In the genomic region with DNA sequence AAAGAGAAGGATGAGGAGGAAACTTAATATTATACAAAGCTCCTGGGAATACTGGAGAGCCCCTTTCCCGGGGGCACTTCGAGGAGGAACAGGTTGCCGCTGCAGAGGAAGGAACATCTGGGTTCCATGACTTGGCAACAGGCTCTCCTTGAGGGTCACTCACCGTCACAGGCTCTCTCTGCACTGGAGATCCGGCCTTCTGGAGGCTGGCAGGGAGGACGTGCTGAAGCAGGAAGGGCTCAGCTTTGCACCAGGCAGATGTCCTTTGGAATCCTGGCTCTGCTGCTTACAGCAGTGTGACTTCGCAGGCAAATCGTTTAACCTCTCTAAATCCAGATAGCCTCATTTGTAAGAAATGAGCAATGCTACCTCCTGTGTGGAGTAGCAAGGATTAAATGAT, we compare ENCODE assay signal across 37 cellular contexts. TPM values are rescaled to one million over a fixed set of nuclear protein-coding genes. Genes with fewer than 3 reads are reported as not detected.
"Had no signal": no experiment of that assay in that cellular context is flagged by ENCODE, and none has a peak within 500 bp of the region (broad histone marks: within the 10 kb centered on the region; RNA-seq: fewer than 3 reads in every experiment).

No MANE protein-coding gene starts in this region.

- H3K4me3 ChIP-seq: adrenal gland, body of pancreas, esophagus squamous epithelium, heart right ventricle, lower lobe of right lung, mucosa of descending colon, ovary, prostate gland, sigmoid colon, upper lobe of left lung had no signal

- ATAC-seq: activated CD4-positive, CD25-positive, alpha-beta regulatory T cell treated with anti-CD3 and anti-CD28 coated beads, Interleukin-2, amount 50 U/mL, for 24 hours; body of pancreas; heart right ventricle; left lobe of liver; lower lobe of right lung; mucosa of descending colon; natural killer cell treated with Interleukin-12 subunit alpha and Interleukin-12 subunit beta and Interleukin-15 and Interleukin-18, amount 100 ng/mL, for 72 hours; stimulated activated effector memory CD8-positive, alpha-beta T cell treated with anti-CD3 and anti-CD28 coated beads, Interleukin-12 subunit alpha, Interleukin-12 subunit beta, amount 100 ng/mL, for 72 hours had no signal

- H3K27ac ChIP-seq: adrenal gland, body of pancreas, esophagus squamous epithelium, heart right ventricle, lower lobe of right lung, neutrophil, ovary, prostate gland, sigmoid colon, upper lobe of left lung, VCaP had no signal

- H3K4me3 Mint-ChIP-seq: activated CD4-positive, alpha-beta memory T cell treated with anti-CD3 and anti-CD28 coated beads for 36 hours; activated naive CD4-positive, alpha-beta T cell treated with anti-CD3 and anti-CD28 coated beads for 36 hours; activated naive CD8-positive, alpha-beta T cell treated with anti-CD3 and anti-CD28 coated beads for 36 hours; activated T-helper 1 cell treated with anti-CD3 and anti-CD28 coated beads, Interleukin-12 subunit alpha, Interleukin-12 subunit beta, Interleukin-2, Interleukin-4 antibody, amounts not matched to agents 30 ng/mL and 10 ng/mL and 1 ng/mL, durations not matched to agents 14 hours and 24 hours and 36 hours; natural killer cell treated with Interleukin-12 subunit alpha and Interleukin-12 subunit beta and Interleukin-15 and Interleukin-18, amount 100 ng/mL, for 72 hours; stimulated activated effector memory CD8-positive, alpha-beta T cell treated with anti-CD3 and anti-CD28 coated beads, Interleukin-12 subunit alpha, Interleukin-12 subunit beta, amount 100 ng/mL, for 72 hours; stimulated activated naive CD8-positive, alpha-beta T cell treated with anti-CD3 and anti-CD28 coated beads, Interleukin-15, Interleukin-2, amounts not matched to agents 100 ng/mL and 50 ng/mL, for 24 hours had no signal

- DNase-seq: activated CD4-positive, alpha-beta memory T cell treated with anti-CD3 and anti-CD28 coated beads for 36 hours; activated CD4-positive, alpha-beta T cell treated with anti-CD3 and anti-CD28 coated beads for 48 hours; activated CD8-positive, alpha-beta memory T cell treated with anti-CD3 and anti-CD28 coated beads, Interleukin-2, amount 50 U/mL, for 4 hours; activated effector memory CD4-positive, alpha-beta T cell treated with anti-CD3 and anti-CD28 coated beads, Interleukin-2, amount 50 U/mL, for 16 hours; activated naive CD4-positive, alpha-beta T cell treated with anti-CD3 and anti-CD28 coated beads for 36 hours; activated naive CD8-positive, alpha-beta T cell treated with anti-CD3 and anti-CD28 coated beads for 36 hours; activated T-cell treated with anti-CD3 and anti-CD28 coated beads, Interleukin-2, amount 50 U/mL, for 1 hour; adrenal gland; aorta; body of pancreas; dermis blood vessel endothelial cell; effector CD4-positive, alpha-beta T cell; esophagus squamous epithelium; foreskin melanocyte; heart right ventricle; lower lobe of right lung; mucosa of descending colon; ovary; retina; sigmoid colon; small intestine; stimulated activated CD4-positive, alpha-beta T cell treated with anti-CD3 and anti-CD28 coated beads, Interleukin-4, amount 100 ng/mL, for 24 hours; substantia nigra; T-helper 9 cell; upper lobe of left lung had no signal

- H3K36me3 ChIP-seq: adrenal gland, esophagus squamous epithelium, heart right ventricle, lower lobe of right lung, neutrophil, ovary, prostate gland, sigmoid colon, upper lobe of left lung had no signal

- H3K9me3 ChIP-seq: adrenal gland, body of pancreas, esophagus squamous epithelium, heart right ventricle, lower lobe of right lung, mucosa of descending colon, neutrophil, ovary, prostate gland, sigmoid colon, upper lobe of left lung had no signal

- H3K36me3 Mint-ChIP-seq: activated CD4-positive, alpha-beta memory T cell treated with anti-CD3 and anti-CD28 coated beads for 36 hours; activated naive CD8-positive, alpha-beta T cell treated with anti-CD3 and anti-CD28 coated beads for 36 hours; natural killer cell treated with Interleukin-12 subunit alpha and Interleukin-12 subunit beta and Interleukin-15 and Interleukin-18, amount 100 ng/mL, for 72 hours; stimulated activated effector memory CD8-positive, alpha-beta T cell treated with anti-CD3 and anti-CD28 coated beads, Interleukin-12 subunit alpha, Interleukin-12 subunit beta, amount 100 ng/mL, for 72 hours had no signal

- H3K27ac Mint-ChIP-seq: activated CD4-positive, alpha-beta memory T cell treated with anti-CD3 and anti-CD28 coated beads for 36 hours; activated naive CD4-positive, alpha-beta T cell treated with anti-CD3 and anti-CD28 coated beads for 36 hours; activated naive CD8-positive, alpha-beta T cell treated with anti-CD3 and anti-CD28 coated beads for 36 hours; activated T-helper 1 cell treated with anti-CD3 and anti-CD28 coated beads, Interleukin-12 subunit alpha, Interleukin-12 subunit beta, Interleukin-2, Interleukin-4 antibody, amounts not matched to agents 30 ng/mL and 10 ng/mL and 1 ng/mL, durations not matched to agents 14 hours and 24 hours and 36 hours; natural killer cell treated with Interleukin-12 subunit alpha and Interleukin-12 subunit beta and Interleukin-15 and Interleukin-18, amount 100 ng/mL, for 72 hours; stimulated activated effector memory CD8-positive, alpha-beta T cell treated with anti-CD3 and anti-CD28 coated beads, Interleukin-12 subunit alpha, Interleukin-12 subunit beta, amount 100 ng/mL, for 72 hours; stimulated activated naive CD8-positive, alpha-beta T cell treated with anti-CD3 and anti-CD28 coated beads, Interleukin-15, Interleukin-2, amounts not matched to agents 100 ng/mL and 50 ng/mL, for 24 hours had no signal

RNA-seq across cellular contexts. Expression of a gene that starts 2.9 kb away (rescaled TPM):
- total RNA-seq: activated CD4-positive, alpha-beta memory T cell treated with anti-CD3 and anti-CD28 coated beads for 36 hours; activated CD8-positive, alpha-beta memory T cell treated with anti-CD3 and anti-CD28 coated beads for 36 hours; activated naive CD8-positive, alpha-beta T cell treated with anti-CD3 and anti-CD28 coated beads for 36 hours; aorta; body of pancreas; dermis blood vessel endothelial cell; esophagus squamous epithelium; glomerular endothelial cell; left lobe of liver; lower lobe of right lung; mesenteric fat pad; natural killer cell treated with Interleukin-12 subunit alpha and Interleukin-12 subunit beta and Interleukin-15 and Interleukin-18, amount 100 ng/mL, for 72 hours; upper lobe of left lung had no signal
- polyA plus RNA-seq: aorta had no signal

RNA-seq across cellular contexts. Expression of a gene that starts 59.2 kb away (rescaled TPM):
- total RNA-seq: body of pancreas, sigmoid colon had no signal
- polyA plus RNA-seq: aorta had no signal
